In the genomic region with DNA sequence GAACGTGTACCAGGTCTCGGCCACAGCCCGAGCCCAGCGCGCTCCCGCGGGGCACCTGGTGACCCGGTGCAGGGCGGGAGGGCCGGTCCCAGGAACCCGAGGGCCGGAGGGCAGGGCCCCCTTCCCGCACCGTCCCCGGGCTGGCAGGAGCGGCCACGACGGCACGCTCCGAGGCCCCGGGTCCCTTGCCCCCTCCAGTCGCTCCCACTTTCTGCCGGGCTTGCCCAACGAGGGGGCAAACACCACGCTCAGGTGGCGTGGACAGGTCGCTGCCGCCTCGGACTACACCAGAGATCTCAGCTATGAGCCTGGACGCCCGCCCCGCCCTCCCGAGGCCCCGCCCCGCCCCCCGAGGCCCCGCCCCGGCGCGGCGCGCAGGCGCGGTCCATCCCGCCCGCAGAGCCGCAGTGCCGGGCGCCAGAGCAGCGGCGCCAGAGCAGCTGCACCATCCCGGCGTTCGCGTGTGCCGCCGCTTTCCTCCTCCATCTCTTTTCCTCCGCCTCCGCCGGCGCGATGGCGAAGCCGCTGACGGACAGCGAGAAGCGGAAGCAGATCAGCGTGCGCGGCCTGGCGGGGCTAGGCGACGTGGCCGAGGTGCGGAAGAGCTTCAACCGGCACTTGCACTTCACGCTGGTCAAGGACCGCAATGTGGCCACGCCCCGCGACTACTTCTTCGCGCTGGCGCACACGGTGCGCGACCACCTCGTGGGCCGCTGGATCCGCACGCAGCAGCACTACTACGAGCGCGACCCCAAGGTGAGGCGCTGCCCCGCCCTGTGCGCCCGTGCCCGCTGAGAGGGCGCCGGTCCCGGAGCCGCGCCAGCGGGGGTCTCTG, we compare ENCODE assay signal across 1 cellular context.
A peak's percentile ranks its signal among the peaks of the same experiment; 100 is the strongest.
TF ChIP-seq lines count a peak whose summit lies in the region.

PYGB (plus strand) TSS at position 420 of the 835 bp plus-strand sequence; CDS start at position 514, 94 bp downstream.

TF ChIP-seq in GM12878, 131 proteins besides CTCF, POLR2A, EP300 and RAD21 (continued from another document and continues in another):
- no peak for TF ChIP-seq SIX5 (IDR thresholded peaks at IDR 0.05; ENCODE audit: low read depth, low read length, severe bottlenecking)
- TF ChIP-seq RBBP5 (conservative IDR thresholded peaks at IDR 0.05), result no peak
- no peak; a peak in 1 of 3 replicates for TF ChIP-seq EGR1 (IDR thresholded peaks at IDR 0.05; ENCODE audit: borderline replicate concordance in 1 of 2, low read depth in 2 of 2, low read length in 2 of 2)
- TF ChIP-seq BRCA1 (IDR thresholded peaks at IDR 0.05; ENCODE audit: low read depth, low read length), result no peak
- TF ChIP-seq ZNF384 (IDR thresholded peaks at IDR 0.05; ENCODE audit: borderline replicate concordance, low read depth, low read length), result no peak
- TF ChIP-seq EED (IDR thresholded peaks at IDR 0.05; ENCODE audit: low read depth), result peak; percentile 42; the same call in 1 of the 2 replicates
- TF ChIP-seq, protein P1, sequence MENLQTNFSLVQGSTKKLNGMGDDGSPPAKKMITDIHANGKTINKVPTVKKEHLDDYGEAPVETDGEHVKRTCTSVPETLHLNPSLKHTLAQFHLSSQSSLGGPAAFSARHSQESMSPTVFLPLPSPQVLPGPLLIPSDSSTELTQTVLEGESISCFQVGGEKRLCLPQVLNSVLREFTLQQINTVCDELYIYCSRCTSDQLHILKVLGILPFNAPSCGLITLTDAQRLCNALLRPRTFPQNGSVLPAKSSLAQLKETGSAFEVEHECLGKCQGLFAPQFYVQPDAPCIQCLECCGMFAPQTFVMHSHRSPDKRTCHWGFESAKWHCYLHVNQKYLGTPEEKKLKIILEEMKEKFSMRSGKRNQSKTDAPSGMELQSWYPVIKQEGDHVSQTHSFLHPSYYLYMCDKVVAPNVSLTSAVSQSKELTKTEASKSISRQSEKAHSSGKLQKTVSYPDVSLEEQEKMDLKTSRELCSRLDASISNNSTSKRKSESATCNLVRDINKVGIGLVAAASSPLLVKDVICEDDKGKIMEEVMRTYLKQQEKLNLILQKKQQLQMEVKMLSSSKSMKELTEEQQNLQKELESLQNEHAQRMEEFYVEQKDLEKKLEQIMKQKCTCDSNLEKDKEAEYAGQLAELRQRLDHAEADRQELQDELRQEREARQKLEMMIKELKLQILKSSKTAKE (IDR thresholded peaks at IDR 0.05; ENCODE audit: low read depth, poor library complexity, severe bottlenecking), result no peak
- TF ChIP-seq NRF1 (conservative IDR thresholded peaks at IDR 0.05; ENCODE audit: low read depth, low read length), result no peak
- no peak for TF ChIP-seq SPI1 (IDR thresholded peaks at IDR 0.05; ENCODE audit: borderline replicate concordance, insufficient read depth, low read depth, low read length)
- no peak for TF ChIP-seq NR2C1 (IDR thresholded peaks at IDR 0.05)
- TF ChIP-seq SMAD1 (IDR thresholded peaks at IDR 0.05; ENCODE audit: low read depth, partially characterized antibody), result no peak
- TF ChIP-seq NBN (IDR thresholded peaks at IDR 0.05), result no peak
- TF ChIP-seq CHD2 (IDR thresholded peaks at IDR 0.05; ENCODE audit: borderline replicate concordance, low read depth, low read length), result 0 out of 2 replicates have a peak, but pooled peaks have one; percentile 27
- TF ChIP-seq CUX1 (IDR thresholded peaks at IDR 0.05; ENCODE audit: insufficient replicate concordance, low read depth, low read length), result no peak
- TF ChIP-seq NR2C2 (IDR thresholded peaks at IDR 0.05; ENCODE audit: borderline replicate concordance, control insufficient read depth, insufficient read length, low read depth), result no peak
- 0 out of 2 replicates have a peak, but pooled peaks have one; percentile 54 for TF ChIP-seq ZNF217 (IDR thresholded peaks at IDR 0.05)
- TF ChIP-seq HDAC6 (IDR thresholded peaks at IDR 0.05; ENCODE audit: unreplicated experiment), result no peak
- TF ChIP-seq NFYA (IDR thresholded peaks at IDR 0.05; ENCODE audit: borderline replicate concordance, low read depth, low read length), result no peak
- no peak for TF ChIP-seq SMC3 (IDR thresholded peaks at IDR 0.05; ENCODE audit: borderline replicate concordance, low read length)
- TF ChIP-seq CBFB (IDR thresholded peaks at IDR 0.05; ENCODE audit: low read depth), result peak; percentile 42; the same call in 1 of the 2 replicates
- TF ChIP-seq RELB (IDR thresholded peaks at IDR 0.05; ENCODE audit: low read depth), result no peak
- TF ChIP-seq CBX5 (IDR thresholded peaks at IDR 0.05; ENCODE audit: low read depth), result no peak
- no peak for TF ChIP-seq CEBPB (IDR thresholded peaks at IDR 0.05; ENCODE audit: borderline replicate concordance in 1 of 2, low read depth in 2 of 2, low read length in 2 of 2)
- TF ChIP-seq, protein P2, sequence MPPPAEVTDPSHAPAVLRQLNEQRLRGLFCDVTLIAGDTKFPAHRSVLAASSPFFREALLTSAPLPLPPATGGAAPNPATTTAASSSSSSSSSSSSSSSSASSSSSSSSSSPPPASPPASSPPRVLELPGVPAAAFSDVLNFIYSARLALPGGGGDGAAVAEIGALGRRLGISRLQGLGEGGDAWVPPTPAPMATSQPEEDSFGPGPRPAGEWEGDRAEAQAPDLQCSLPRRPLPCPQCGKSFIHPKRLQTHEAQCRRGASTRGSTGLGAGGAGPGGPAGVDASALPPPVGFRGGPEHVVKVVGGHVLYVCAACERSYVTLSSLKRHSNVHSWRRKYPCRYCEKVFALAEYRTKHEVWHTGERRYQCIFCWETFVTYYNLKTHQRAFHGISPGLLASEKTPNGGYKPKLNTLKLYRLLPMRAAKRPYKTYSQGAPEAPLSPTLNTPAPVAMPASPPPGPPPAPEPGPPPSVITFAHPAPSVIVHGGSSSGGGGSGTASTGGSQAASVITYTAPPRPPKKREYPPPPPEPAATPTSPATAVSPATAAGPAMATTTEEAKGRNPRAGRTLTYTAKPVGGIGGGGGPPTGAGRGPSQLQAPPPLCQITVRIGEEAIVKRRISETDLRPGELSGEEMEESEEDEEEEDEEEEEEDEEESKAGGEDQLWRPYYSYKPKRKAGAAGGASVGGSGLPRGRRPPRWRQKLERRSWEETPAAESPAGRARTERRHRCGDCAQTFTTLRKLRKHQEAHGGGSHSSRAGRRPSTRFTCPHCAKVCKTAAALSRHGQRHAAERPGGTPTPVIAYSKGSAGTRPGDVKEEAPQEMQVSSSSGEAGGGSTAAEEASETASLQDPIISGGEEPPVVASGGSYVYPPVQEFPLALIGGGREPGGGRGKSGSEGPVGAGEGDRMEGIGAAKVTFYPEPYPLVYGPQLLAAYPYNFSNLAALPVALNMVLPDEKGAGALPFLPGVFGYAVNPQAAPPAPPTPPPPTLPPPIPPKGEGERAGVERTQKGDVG (CRISPR knock-in tag; IDR thresholded peaks at IDR 0.05), result no peak
- no peak for TF ChIP-seq CBX3 (IDR thresholded peaks at IDR 0.05; ENCODE audit: borderline replicate concordance, low read depth)
- TF ChIP-seq USF1 (IDR thresholded peaks at IDR 0.05; ENCODE audit: borderline replicate concordance, extremely low read length, insufficient read depth, low read depth, low read length), result no peak
- TF ChIP-seq SRF (IDR thresholded peaks at IDR 0.05; ENCODE audit: low read depth in 2 of 2, low read length in 2 of 2), result no peak
- TF ChIP-seq TCF3 (IDR thresholded peaks at IDR 0.05; ENCODE audit: borderline replicate concordance, insufficient read depth, low read depth, low read length), result 0 out of 2 replicates have a peak, but pooled peaks have one; percentile 29
- TF ChIP-seq POLR2AphosphoS2 (IDR thresholded peaks at IDR 0.05; ENCODE audit: low read depth, low read length), result no peak
- TF ChIP-seq SMAD5 (IDR thresholded peaks at IDR 0.05; ENCODE audit: low read depth), result peak; percentile 63; the same call in 1 of the 2 replicates
- no peak for TF ChIP-seq CHD4 (IDR thresholded peaks at IDR 0.05)
- TF ChIP-seq DPF2 (IDR thresholded peaks at IDR 0.05), result no peak; the same call in none of the 2 replicates
- no peak for TF ChIP-seq ETV6 (conservative IDR thresholded peaks at IDR 0.05 in 1 of 2, IDR thresholded peaks at IDR 0.05 in 1 of 2; ENCODE audit: borderline replicate concordance in 1 of 2, low read depth in 1 of 2)
- TF ChIP-seq, protein P3, sequence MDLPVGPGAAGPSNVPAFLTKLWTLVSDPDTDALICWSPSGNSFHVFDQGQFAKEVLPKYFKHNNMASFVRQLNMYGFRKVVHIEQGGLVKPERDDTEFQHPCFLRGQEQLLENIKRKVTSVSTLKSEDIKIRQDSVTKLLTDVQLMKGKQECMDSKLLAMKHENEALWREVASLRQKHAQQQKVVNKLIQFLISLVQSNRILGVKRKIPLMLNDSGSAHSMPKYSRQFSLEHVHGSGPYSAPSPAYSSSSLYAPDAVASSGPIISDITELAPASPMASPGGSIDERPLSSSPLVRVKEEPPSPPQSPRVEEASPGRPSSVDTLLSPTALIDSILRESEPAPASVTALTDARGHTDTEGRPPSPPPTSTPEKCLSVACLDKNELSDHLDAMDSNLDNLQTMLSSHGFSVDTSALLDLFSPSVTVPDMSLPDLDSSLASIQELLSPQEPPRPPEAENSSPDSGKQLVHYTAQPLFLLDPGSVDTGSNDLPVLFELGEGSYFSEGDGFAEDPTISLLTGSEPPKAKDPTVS (IDR thresholded peaks at IDR 0.05; ENCODE audit: low read depth, low read length), result no peak
- TF ChIP-seq KLF5 (IDR thresholded peaks at IDR 0.05; ENCODE audit: partially characterized antibody), result no peak
- no peak for TF ChIP-seq E2F4 (IDR thresholded peaks at IDR 0.05; ENCODE audit: low read depth, low read length)
- TF ChIP-seq ZBTB33 (IDR thresholded peaks at IDR 0.05), result no peak
- no peak for TF ChIP-seq MEF2A (IDR thresholded peaks at IDR 0.05; ENCODE audit: insufficient read depth, low read depth, low read length)
